Comparison of ENCODE assay signal across 24 cellular contexts in the genomic region with DNA sequence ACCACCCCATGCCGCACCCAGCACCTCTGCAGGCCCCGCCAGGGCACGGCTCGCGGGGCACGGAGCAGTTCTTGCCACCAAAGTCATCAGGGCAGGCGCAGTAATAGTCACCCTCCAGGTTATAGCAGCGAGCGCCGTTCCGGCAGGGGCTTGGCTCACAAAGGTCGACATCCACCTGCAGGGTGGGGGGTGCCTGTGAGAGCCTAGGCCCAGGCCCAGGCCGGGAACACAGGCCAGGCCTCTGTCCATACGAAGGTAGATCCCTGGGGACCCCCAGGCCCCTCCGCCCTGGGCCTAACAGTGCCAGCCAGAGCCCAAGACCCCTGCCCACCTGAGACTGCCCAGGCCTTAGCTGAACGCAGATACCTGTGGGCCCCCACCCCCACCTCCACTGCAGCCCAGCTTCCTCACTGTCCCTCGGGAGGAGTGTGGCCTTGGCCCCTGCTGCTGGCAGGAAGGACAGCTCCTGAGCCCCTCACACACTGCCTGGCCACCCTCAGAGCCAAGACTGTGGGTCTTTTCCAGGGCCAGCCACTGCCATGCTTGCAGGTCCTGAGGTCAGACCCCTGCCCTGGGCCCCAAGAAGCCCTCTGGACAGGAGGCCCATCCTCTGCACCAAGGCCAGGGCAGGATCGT. TPM values are rescaled to one million over a fixed set of nuclear protein-coding genes. Genes with fewer than 3 reads are reported as not detected.
DNase-seq lines count a peak whose midpoint lies in the region; ATAC-seq lines count a peak whose summit lies in the region.
"Had no signal": no experiment of that assay in that cellular context is flagged by ENCODE, and none has a peak within 500 bp of the region (broad histone marks: within the 10 kb centered on the region; RNA-seq: fewer than 3 reads in every experiment).

No MANE protein-coding gene starts in this region.

- no peaks in the 10 kb centered on the region for H3K4me1 Mint-ChIP-seq in activated naive CD8-positive, alpha-beta T cell treated with anti-CD3 and anti-CD28 coated beads, Interleukin-2, amount 10 ng/mL, durations not matched to agents 7 days and 5 days
- no peaks in the 10 kb centered on the region for H3K4me1 Mint-ChIP-seq in activated naive CD8-positive, alpha-beta T cell treated with anti-CD3 and anti-CD28 coated beads for 36 hours
- H3K4me1 Mint-ChIP-seq: CD14-positive monocyte had no signal

- no peaks in the 10 kb centered on the region for H3K4me1 ChIP-seq in neuronal stem cell (ENCODE audit: control insufficient read depth in 2 of 2, insufficient read depth in 1 of 2, low read depth in 1 of 2, low read length in 2 of 2)

- H3K14ac ChIP-seq in neuronal stem cell (ENCODE audit: low read length) = peak overlapping the region; percentile 89

- peaks cover 4% of the 10 kb centered on the region for H3K79me1 ChIP-seq in neuronal stem cell (ENCODE audit: low read depth, low read length)

- no peak overlapping the region for H3K27ac Mint-ChIP-seq in activated naive CD8-positive, alpha-beta T cell treated with anti-CD3 and anti-CD28 coated beads, Interleukin-2, amount 10 ng/mL, durations not matched to agents 7 days and 5 days
- no peak overlapping the region for H3K27ac Mint-ChIP-seq in activated naive CD8-positive, alpha-beta T cell treated with anti-CD3 and anti-CD28 coated beads for 36 hours
- H3K27ac Mint-ChIP-seq: CD14-positive monocyte had no signal

- H4K8ac ChIP-seq in neuronal stem cell (ENCODE audit: low read depth, low read length) = no peak overlapping the region

- no peak overlapping the region for H2AFZ ChIP-seq in neuronal stem cell (ENCODE audit: low read length)
- H2AFZ ChIP-seq: PC-9 had no signal

- no peak overlapping the region for H2BK15ac ChIP-seq in neuronal stem cell (ENCODE audit: low read length)

- WGBS in neuronal stem cell (ENCODE audit: extremely low coverage in 2 of 2, insufficient read length in 2 of 2, insufficient replicate concordance in 1 of 2), 2 donors = no CpG with 5 or more reads among the region's 18 CpGs

- H3K27me3 ChIP-seq in H7 (ENCODE audit: control insufficient read depth, insufficient read depth, low read length) (no peaks in the 10 kb centered on the region), neuronal stem cell (ENCODE audit: control insufficient read depth in 3 of 3, insufficient read depth in 3 of 3, low read depth in 1 of 3, low read length in 3 of 3) (no peaks in the 10 kb centered on the region)

- no peak overlapping the region for H3K23ac ChIP-seq in neuronal stem cell (ENCODE audit: low read depth, low read length, poor library complexity)

- H3K27ac ChIP-seq in neuronal stem cell (replicated peaks; ENCODE audit: low read length) = no peak overlapping the region
- H3K27ac ChIP-seq: HL-60, PC-9 had no signal

- H2BK120ac ChIP-seq in neuronal stem cell (ENCODE audit: low read depth, low read length) = no peak overlapping the region

- no peaks in the 10 kb centered on the region for H3K27me3 Mint-ChIP-seq in activated naive CD8-positive, alpha-beta T cell treated with anti-CD3 and anti-CD28 coated beads, Interleukin-2, amount 10 ng/mL, durations not matched to agents 7 days and 5 days
- no peaks in the 10 kb centered on the region for H3K27me3 Mint-ChIP-seq in activated naive CD8-positive, alpha-beta T cell treated with anti-CD3 and anti-CD28 coated beads for 36 hours

- H3K4ac ChIP-seq in neuronal stem cell (ENCODE audit: low read length) = no peak overlapping the region

- H3K36me3 Mint-ChIP-seq in activated naive CD8-positive, alpha-beta T cell treated with anti-CD3 and anti-CD28 coated beads, Interleukin-2, amount 10 ng/mL, durations not matched to agents 7 days and 5 days = no peaks in the 10 kb centered on the region
- no peaks in the 10 kb centered on the region for H3K36me3 Mint-ChIP-seq in activated naive CD8-positive, alpha-beta T cell treated with anti-CD3 and anti-CD28 coated beads for 36 hours
- H3K36me3 Mint-ChIP-seq: CD14-positive monocyte had no signal

- H4K91ac ChIP-seq in neuronal stem cell (ENCODE audit: low read depth, low read length, poor library complexity) = no peak overlapping the region

- no peak overlapping the region for H3K18ac ChIP-seq in neuronal stem cell (ENCODE audit: low read length)

- H2AK5ac ChIP-seq in neuronal stem cell (ENCODE audit: low read depth, low read length) = peak overlapping the region; percentile 43

- intact Hi-C loops in left cardiac atrium (cut with DNase I) = no loop called here

- no peak overlapping the region for H2BK5ac ChIP-seq in neuronal stem cell (ENCODE audit: low read length)

- H3K4me2 ChIP-seq in neuronal stem cell (ENCODE audit: insufficient read depth, low read length, poor library complexity, severe bottlenecking) = no peak overlapping the region
- H3K4me2 ChIP-seq: PC-9 had no signal

- H3K9me3 ChIP-seq in neuronal stem cell (replicated peaks in 1 of 2; ENCODE audit: control insufficient read depth in 2 of 2, insufficient read depth in 1 of 2, low read depth in 1 of 2, low read length in 2 of 2) = no peaks in the 10 kb centered on the region

- H3K9me3 Mint-ChIP-seq in activated naive CD8-positive, alpha-beta T cell treated with anti-CD3 and anti-CD28 coated beads, Interleukin-2, amount 10 ng/mL, durations not matched to agents 7 days and 5 days = no peaks in the 10 kb centered on the region
- H3K9me3 Mint-ChIP-seq in activated naive CD8-positive, alpha-beta T cell treated with anti-CD3 and anti-CD28 coated beads for 36 hours = no peaks in the 10 kb centered on the region

- no peak for ATAC-seq in activated naive CD8-positive, alpha-beta T cell treated with anti-CD3 and anti-CD28 coated beads, Interleukin-2, amount 10 ng/mL, durations not matched to agents 7 days and 5 days (ENCODE audit: low read depth)
- ATAC-seq in left cardiac atrium = no peak
- no peak for ATAC-seq in GM19035 (IDR thresholded peaks at IDR 0.05; ENCODE audit: unreplicated experiment)
- no peak for ATAC-seq in HG02798 (IDR thresholded peaks at IDR 0.05; ENCODE audit: poor library complexity, unreplicated experiment)
- no peak for ATAC-seq in HG02885 (IDR thresholded peaks at IDR 0.05; ENCODE audit: poor library complexity, unreplicated experiment)
- ATAC-seq: HepG2 had no signal

- H3K4me3 Mint-ChIP-seq in activated naive CD8-positive, alpha-beta T cell treated with anti-CD3 and anti-CD28 coated beads, Interleukin-2, amount 10 ng/mL, durations not matched to agents 7 days and 5 days = no peak overlapping the region
- H3K4me3 Mint-ChIP-seq in activated naive CD8-positive, alpha-beta T cell treated with anti-CD3 and anti-CD28 coated beads for 36 hours = no peak overlapping the region
- H3K4me3 Mint-ChIP-seq: CD14-positive monocyte had no signal

- peak; percentile 26 for DNase-seq in activated naive CD8-positive, alpha-beta T cell treated with anti-CD3 and anti-CD28 coated beads, Interleukin-2, amount 10 ng/mL, durations not matched to agents 7 days and 5 days
- DNase-seq in activated naive CD8-positive, alpha-beta T cell treated with anti-CD3 and anti-CD28 coated beads for 36 hours = no peak
- peak; percentile 68 for DNase-seq in H7
- DNase-seq in left cardiac atrium = peak; percentile 17
- no peak for DNase-seq in neuronal stem cell (ENCODE audit: low spot score)
- DNase-seq: DMS53, GDM1, GOT3, KBM-7, MM.1S, NCI-H1092, NCI-H1436, NCI-H2029, NCI-H2227 treated with DMSO at 0.1 percent for 48 hours, NCI-H510A treated with DMSO at 0.1 percent for 48 hours, NCI-H748 treated with DMSO at 0.1 percent for 48 hours, PC-9, RPMI8226 had no signal

- POLR2A ChIA-PET in activated naive CD8-positive, alpha-beta T cell treated with anti-CD3 and anti-CD28 coated beads, Interleukin-2, amount 10 ng/mL, durations not matched to agents 7 days and 5 days (lab: Charles Lee) = no interaction called here

- no peak overlapping the region for H2BK12ac ChIP-seq in neuronal stem cell (ENCODE audit: low read length)

- no peaks in the 10 kb centered on the region for H3K36me3 ChIP-seq in H7 (replicated peaks; ENCODE audit: control insufficient read depth, insufficient read depth, low read length)
- no peaks in the 10 kb centered on the region for H3K36me3 ChIP-seq in neuronal stem cell (replicated peaks in 1 of 2; ENCODE audit: control insufficient read depth in 2 of 2, insufficient read depth in 2 of 2, low read length in 2 of 2)

- no peak overlapping the region for H3K9ac ChIP-seq in neuronal stem cell (ENCODE audit: low read depth, low read length, poor library complexity)

- no peak overlapping the region for H3K4me3 ChIP-seq in H7 (ENCODE audit: insufficient read depth, low read depth, low read length)
- no peak overlapping the region for H3K4me3 ChIP-seq in neuronal stem cell (ENCODE audit: low read length in 2 of 2)
- H3K4me3 ChIP-seq: PC-9 had no signal

RNA-seq across cellular contexts. Expression of gene JAG2, which starts 19.3 kb away (rescaled TPM):
- 1 to 10 TPM; 1.8 to 3.2 TPM for total RNA-seq in activated naive CD8-positive, alpha-beta T cell treated with anti-CD3 and anti-CD28 coated beads, Interleukin-2, amount 10 ng/mL, durations not matched to agents 7 days and 5 days
- total RNA-seq in activated naive CD8-positive, alpha-beta T cell treated with anti-CD3 and anti-CD28 coated beads for 36 hours = 1 to 10 TPM; 2.3 to 2.5 TPM
- 13.0 and 17.9 TPM in 2 replicates for total RNA-seq in H7 (2014; rRNA removed; shearing (Covaris generic))
- total RNA-seq in left cardiac atrium = 10 to 100 TPM; 22.4 to 25.5 TPM
- 5.2 TPM for polyA plus RNA-seq in neuronal stem cell (2013, experiment 1 of 2)
- polyA plus RNA-seq in neuronal stem cell (2013, experiment 2 of 2) = 4.9 TPM
- polyA plus RNA-seq: CD14-positive monocyte had no signal

RNA-seq across cellular contexts. Expression of gene NUDT14, which starts 31.8 kb away (rescaled TPM):
- 10 to 100 TPM; 23.3 to 28.0 TPM for total RNA-seq in activated naive CD8-positive, alpha-beta T cell treated with anti-CD3 and anti-CD28 coated beads, Interleukin-2, amount 10 ng/mL, durations not matched to agents 7 days and 5 days
- total RNA-seq in activated naive CD8-positive, alpha-beta T cell treated with anti-CD3 and anti-CD28 coated beads for 36 hours = 1 to 10 TPM; 8.6 to 9.1 TPM
- 30.4 and 33.6 TPM in 2 replicates for total RNA-seq in H7 (2014; rRNA removed; shearing (Covaris generic))
- total RNA-seq in left cardiac atrium = 10 to 100 TPM; 25.9 to 29.1 TPM
- polyA plus RNA-seq in neuronal stem cell (2013, experiment 1 of 2) = 21.6 TPM
- 21.9 TPM for polyA plus RNA-seq in neuronal stem cell (2013, experiment 2 of 2)

Comparison
In these comparisons a context has a peak if more than half of its experiments do, and no peak if none do; other contexts are left out.
1. DNase-seq: peak in activated naive CD8-positive, alpha-beta T cell treated with anti-CD3 and anti-CD28 coated beads, Interleukin-2, amount 10 ng/mL, durations not matched to agents 7 days and 5 days (single experiment), H7 (single experiment) and left cardiac atrium (single experiment); none in activated naive CD8-positive, alpha-beta T cell treated with anti-CD3 and anti-CD28 coated beads for 36 hours (single experiment) and neuronal stem cell (single experiment).